Comparison of ENCODE assay signal across 14 cellular contexts in genomic region chr12:6294533-6295186, GRCh38. TPM values are rescaled to one million over a fixed set of nuclear protein-coding genes. Genes with fewer than 3 reads are reported as not detected.
DNase-seq lines count a peak whose midpoint lies in the region; ATAC-seq and TF ChIP-seq lines count a peak whose summit lies in the region.
"Had no signal": no experiment of that assay in that cellular context is flagged by ENCODE, and none has a peak within 500 bp of the region (broad histone marks: within the 10 kb centered on the region; RNA-seq: fewer than 3 reads in every experiment).

No MANE protein-coding gene starts in this region.

- H3K36me3 ChIP-seq in H7 (replicated peaks; ENCODE audit: control insufficient read depth, insufficient read depth, low read length), result no peaks in the 10 kb centered on the region
- no peaks in the 10 kb centered on the region for H3K36me3 ChIP-seq in SK-N-SH (replicated peaks in 1 of 2; ENCODE audit: control insufficient read depth in 1 of 2, insufficient read depth in 2 of 2, low read length in 1 of 2)
- H3K36me3 ChIP-seq: BLaER1 treated with 17β-estradiol and CSF1 and Interleukin-3, amounts not matched to agents 10 nM and 100 nM; SJCRH30 had no signal

- H4K20me1 ChIP-seq in SK-N-SH (ENCODE audit: insufficient read depth), result no peaks in the 10 kb centered on the region
- H4K20me1 ChIP-seq: BLaER1 treated with 17β-estradiol and CSF1 and Interleukin-3, amounts not matched to agents 10 nM and 100 nM had no signal

- no peaks in the 10 kb centered on the region for H3K9me2 ChIP-seq in SK-N-SH

- H3K27ac ChIP-seq in SK-N-SH (ENCODE audit: low read depth in 2 of 2, low read length in 1 of 2), result peak overlapping the region in 1 of 2 experiments; percentile 54; a peak in 2 of 4 replicates
- H3K27ac ChIP-seq: SJCRH30 had no signal

- no peak for ATAC-seq in natural killer cell
- ATAC-seq: stimulated activated naive CD8-positive, alpha-beta T cell treated with anti-CD3 and anti-CD28 coated beads, Interleukin-15, Interleukin-2, amounts not matched to agents 100 U/mL and 50 U/mL, for 24 hours had no signal

- no peak for TF ChIP-seq EP300 in SK-N-SH (IDR thresholded peaks at IDR 0.05; ENCODE audit: borderline replicate concordance in 1 of 2, low read depth in 1 of 2, low read length in 1 of 2)

- H3K79me2 ChIP-seq in SK-N-SH (ENCODE audit: insufficient read depth), result no peaks in the 10 kb centered on the region

- H3K4me3 Mint-ChIP-seq in osteocyte (ENCODE audit: unreplicated experiment) (no peak overlapping the region), natural killer cell (no peak overlapping the region)

- H3K27me3 ChIP-seq in H7 (ENCODE audit: control insufficient read depth, insufficient read depth, low read length), result no peaks in the 10 kb centered on the region
- no peaks in the 10 kb centered on the region for H3K27me3 ChIP-seq in SK-N-SH (ENCODE audit: insufficient read depth)
- H3K27me3 ChIP-seq: BLaER1 treated with 17β-estradiol and CSF1 and Interleukin-3, amounts not matched to agents 10 nM and 100 nM; SJCRH30 had no signal

- H3K4me1 Mint-ChIP-seq in osteocyte (ENCODE audit: unreplicated experiment) (peaks cover 18% of the 10 kb centered on the region), natural killer cell (no peaks in the 10 kb centered on the region)

- no peak overlapping the region for H2AFZ ChIP-seq in SK-N-SH (ENCODE audit: low read depth)

- no peaks in the 10 kb centered on the region for H3K9me3 Mint-ChIP-seq in osteocyte (ENCODE audit: unreplicated experiment)
- no peaks in the 10 kb centered on the region for H3K9me3 Mint-ChIP-seq in natural killer cell

- intact Hi-C loops in natural killer cell (cut with micrococcal nuclease), result no loop called here

- WGBS in SK-N-SH (ENCODE audit: low lambda C conversion rate), result 73% methylated on average over 2 of the region's 2 CpGs

- H3K36me3 Mint-ChIP-seq in osteocyte (ENCODE audit: unreplicated experiment), result no peaks in the 10 kb centered on the region
- no peaks in the 10 kb centered on the region for H3K36me3 Mint-ChIP-seq in natural killer cell

- 0 out of 2 replicates have a peak overlapping the region, but pooled peaks have one; percentile 13 for H3K9ac ChIP-seq in SK-N-SH
- H3K9ac ChIP-seq: BLaER1 treated with 17β-estradiol and CSF1 and Interleukin-3, amounts not matched to agents 10 nM and 100 nM had no signal

- H3K27ac Mint-ChIP-seq in osteocyte (ENCODE audit: unreplicated experiment) (peak overlapping the region; percentile 20), natural killer cell (no peak overlapping the region)

- H3K27me3 Mint-ChIP-seq in osteocyte (ENCODE audit: unreplicated experiment), result no peaks in the 10 kb centered on the region
- peaks cover 0 to under 1% of the 10 kb centered on the region in 2 donors for H3K27me3 Mint-ChIP-seq in natural killer cell (ENCODE audit: low read depth in 2 of 2)

- POLR2A ChIA-PET in SK-N-SH (lab: Yijun Ruan, JAX), result no interaction called here

- no peak overlapping the region; the same call in 1 of the 2 replicates for H3K4me2 ChIP-seq in SK-N-SH

- CTCF ChIA-PET in SK-N-SH (lab: Yijun Ruan, JAX), result interaction anchor here (0.9 to 2.0 kb wide), 8 partner anchors 9 to 306 kb away, joined by 3 to 9 read pairs (median 4); no protein-coding TSS in a partner anchor

- peaks cover 0 to 3% of the 10 kb centered on the region in 2 experiments; a peak in 1 of 4 replicates for H3K4me1 ChIP-seq in SK-N-SH (ENCODE audit: control insufficient read depth in 1 of 2, insufficient read depth in 2 of 2, low read depth in 1 of 2, low read length in 1 of 2)
- H3K4me1 ChIP-seq: SJCRH30 had no signal

- DNase-seq in H7 (peak; percentile 36), SK-N-SH (no peak), fibroblast of villous mesenchyme (ENCODE audit: low read depth) (peak; percentile 38), osteocyte (ENCODE audit: extremely low spot score, unreplicated experiment) (no peak), NCI-H128 (lab: John Stamatoyannopoulos, UW; ENCODE audit: unreplicated experiment) (no peak), natural killer cell (no peak), SHP77 (lab: John Stamatoyannopoulos, UW) (no peak), activated T-cell treated with anti-CD3 and anti-CD28 coated beads for 4 hours (no peak)
- DNase-seq: activated CD8-positive, alpha-beta memory T cell treated with anti-CD3 and anti-CD28 coated beads for 24 hours; SJCRH30; stimulated activated CD4-positive, alpha-beta T cell treated with anti-CD3 and anti-CD28 coated beads, Interleukin-15, amount 100 ng/mL, for 24 hours; stimulated activated naive CD8-positive, alpha-beta T cell treated with anti-CD3 and anti-CD28 coated beads, Interleukin-15, Interleukin-2, amounts not matched to agents 100 U/mL and 50 U/mL, for 24 hours had no signal

- H3K9me3 ChIP-seq in SK-N-SH, result no peaks in the 10 kb centered on the region
- H3K9me3 ChIP-seq: SJCRH30 had no signal

- no peak for TF ChIP-seq RAD21 in SK-N-SH (IDR thresholded peaks at IDR 0.05; ENCODE audit: low read length)

- no peaks in the 10 kb centered on the region for H3F3A ChIP-seq in SK-N-SH (replicated peaks; ENCODE audit: insufficient read depth)

- no peak for TF ChIP-seq CTCF in SK-N-SH (IDR thresholded peaks at IDR 0.05)
- no peak for TF ChIP-seq CTCF in fibroblast of villous mesenchyme (IDR thresholded peaks at IDR 0.05; ENCODE audit: insufficient read depth, low read depth, low read length)
- no peak for TF ChIP-seq CTCF in osteocyte (IDR thresholded peaks at IDR 0.05)
- TF ChIP-seq CTCF in natural killer cell (IDR thresholded peaks at IDR 0.05), result no peak

- H3K4me3 ChIP-seq in H7 (ENCODE audit: insufficient read depth, low read depth, low read length) (no peak overlapping the region), SK-N-SH (ENCODE audit: low read depth in 2 of 2, low read length in 1 of 2) (no peak overlapping the region), fibroblast of villous mesenchyme (ENCODE audit: low read depth, low read length) (no peak overlapping the region)
- H3K4me3 ChIP-seq: BLaER1 treated with 17β-estradiol and CSF1 and Interleukin-3, amounts not matched to agents 10 nM and 100 nM; SJCRH30 had no signal

TF ChIP-seq in SK-N-SH, 30 proteins besides CTCF, POLR2A, EP300 and RAD21 (continues in another document):
- no peak for TF ChIP-seq MEF2A (IDR thresholded peaks at IDR 0.05; ENCODE audit: borderline replicate concordance, low read depth)
- TF ChIP-seq NFIC (IDR thresholded peaks at IDR 0.05; ENCODE audit: borderline replicate concordance), result no peak
- no peak for TF ChIP-seq FOXJ3 (CRISPR knock-in tag; IDR thresholded peaks at IDR 0.05)
- TF ChIP-seq, protein P1, sequence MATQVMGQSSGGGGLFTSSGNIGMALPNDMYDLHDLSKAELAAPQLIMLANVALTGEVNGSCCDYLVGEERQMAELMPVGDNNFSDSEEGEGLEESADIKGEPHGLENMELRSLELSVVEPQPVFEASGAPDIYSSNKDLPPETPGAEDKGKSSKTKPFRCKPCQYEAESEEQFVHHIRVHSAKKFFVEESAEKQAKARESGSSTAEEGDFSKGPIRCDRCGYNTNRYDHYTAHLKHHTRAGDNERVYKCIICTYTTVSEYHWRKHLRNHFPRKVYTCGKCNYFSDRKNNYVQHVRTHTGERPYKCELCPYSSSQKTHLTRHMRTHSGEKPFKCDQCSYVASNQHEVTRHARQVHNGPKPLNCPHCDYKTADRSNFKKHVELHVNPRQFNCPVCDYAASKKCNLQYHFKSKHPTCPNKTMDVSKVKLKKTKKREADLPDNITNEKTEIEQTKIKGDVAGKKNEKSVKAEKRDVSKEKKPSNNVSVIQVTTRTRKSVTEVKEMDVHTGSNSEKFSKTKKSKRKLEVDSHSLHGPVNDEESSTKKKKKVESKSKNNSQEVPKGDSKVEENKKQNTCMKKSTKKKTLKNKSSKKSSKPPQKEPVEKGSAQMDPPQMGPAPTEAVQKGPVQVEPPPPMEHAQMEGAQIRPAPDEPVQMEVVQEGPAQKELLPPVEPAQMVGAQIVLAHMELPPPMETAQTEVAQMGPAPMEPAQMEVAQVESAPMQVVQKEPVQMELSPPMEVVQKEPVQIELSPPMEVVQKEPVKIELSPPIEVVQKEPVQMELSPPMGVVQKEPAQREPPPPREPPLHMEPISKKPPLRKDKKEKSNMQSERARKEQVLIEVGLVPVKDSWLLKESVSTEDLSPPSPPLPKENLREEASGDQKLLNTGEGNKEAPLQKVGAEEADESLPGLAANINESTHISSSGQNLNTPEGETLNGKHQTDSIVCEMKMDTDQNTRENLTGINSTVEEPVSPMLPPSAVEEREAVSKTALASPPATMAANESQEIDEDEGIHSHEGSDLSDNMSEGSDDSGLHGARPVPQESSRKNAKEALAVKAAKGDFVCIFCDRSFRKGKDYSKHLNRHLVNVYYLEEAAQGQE (IDR thresholded peaks at IDR 0.05; ENCODE audit: low read depth, low read length), result no peak
- TF ChIP-seq, protein P2, sequence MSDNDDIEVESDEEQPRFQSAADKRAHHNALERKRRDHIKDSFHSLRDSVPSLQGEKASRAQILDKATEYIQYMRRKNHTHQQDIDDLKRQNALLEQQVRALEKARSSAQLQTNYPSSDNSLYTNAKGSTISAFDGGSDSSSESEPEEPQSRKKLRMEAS (IDR thresholded peaks at IDR 0.05; ENCODE audit: low read depth), result no peak
- TF ChIP-seq ELF1 (IDR thresholded peaks at IDR 0.05), result no peak
- TF ChIP-seq TEAD4 (IDR thresholded peaks at IDR 0.05; ENCODE audit: borderline replicate concordance, insufficient read depth), result no peak
- TF ChIP-seq MXI1 (IDR thresholded peaks at IDR 0.05; ENCODE audit: low read depth, low read length), result no peak

RNA-seq across cellular contexts. Expression of gene PLEKHG6, which starts 15.8 kb away (rescaled TPM):
- total RNA-seq in H7 (2014; rRNA removed; shearing (Covaris generic)), result 36.5 and 43.6 TPM in 2 replicates
- polyA plus RNA-seq in SK-N-SH (2012; rRNA removed), result 0.15 and 0.20 TPM in 2 replicates
- polyA plus RNA-seq in SK-N-SH (2012; cell fraction: cytosol; rRNA removed), result 0.10 and 0.13 TPM in 2 replicates
- 0.27 and 0.68 TPM in 2 replicates for polyA plus RNA-seq in SK-N-SH (2012; cell fraction: nucleus; rRNA removed)
- total RNA-seq in fibroblast of villous mesenchyme (under 0.01 TPM in 1 of 2 replicates, not detected in the other), osteocyte (0.21 and 0.55 TPM in 2 replicates), natural killer cell (not detected)
- total RNA-seq: HT1080 had no signal

RNA-seq across cellular contexts. Expression of gene TNFRSF1A, which starts 47.2 kb away (rescaled TPM):
- total RNA-seq in H7 (2014; rRNA removed; shearing (Covaris generic)), result 83.5 and 84.6 TPM in 2 replicates
- 68.3 and 92.9 TPM in 2 replicates for polyA plus RNA-seq in SK-N-SH (2012; rRNA removed)
- polyA plus RNA-seq in SK-N-SH (2012; cell fraction: cytosol; rRNA removed), result 86.7 and 93.2 TPM in 2 replicates
- polyA plus RNA-seq in SK-N-SH (2012; cell fraction: nucleus; rRNA removed), result 72.6 and 75.2 TPM in 2 replicates
- total RNA-seq in fibroblast of villous mesenchyme, result 125 and 174 TPM in 2 replicates
- 170 and 188 TPM in 2 replicates for total RNA-seq in osteocyte
- total RNA-seq in natural killer cell, result 100 to 1,000 TPM in 1 of 3 donors, 10 to 100 TPM in 2; 75.7 to 116 (median 87.3) TPM

Comparison
In these comparisons a context has a peak if more than half of its experiments do, and no peak if none do; other contexts are left out.
1. DNase-seq: peak in H7 (single experiment) and fibroblast of villous mesenchyme (single experiment); none in SK-N-SH (single experiment), osteocyte (single experiment), NCI-H128 (single experiment), natural killer cell (single experiment), SHP77 (0 of 2) and activated T-cell treated with anti-CD3 and anti-CD28 coated beads for 4 hours (single experiment).
2. RNA of gene PLEKHG6, which starts 15.8 kb away (total RNA-seq): 36.5 to 43.6 TPM in H7; 0.21 to 0.55 TPM in osteocyte, under 0.01 TPM in fibroblast of villous mesenchyme and not detected in natural killer cell; every median in the first group is over 10 times any median in the second.